Comparison of ENCODE assay signal across 20 cellular contexts in the genomic region with DNA sequence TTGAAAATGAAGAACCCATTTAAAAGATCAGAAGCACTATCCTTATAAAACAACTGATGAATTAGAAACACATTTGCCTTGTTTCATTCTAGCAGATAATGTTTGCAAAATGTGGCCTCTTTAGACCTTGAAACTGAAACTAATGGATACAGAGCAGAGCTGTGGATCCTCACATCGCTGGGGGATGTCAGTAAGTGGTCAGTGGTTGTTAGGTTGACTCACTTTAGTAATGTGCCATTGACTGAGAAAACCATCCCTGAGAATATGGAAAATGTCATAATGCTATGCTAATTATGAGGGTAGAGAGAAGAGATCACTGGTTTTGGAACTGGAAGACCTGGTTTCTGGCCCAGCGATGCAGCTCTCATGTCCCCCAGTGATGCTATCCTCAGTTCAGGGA.
DNase-seq lines count a peak whose midpoint lies in the region; ATAC-seq, FAIRE-seq and TF ChIP-seq lines count a peak whose summit lies in the region.
"Had no signal": no experiment of that assay in that cellular context is flagged by ENCODE, and none has a peak within 500 bp of the region (broad histone marks: within the 10 kb centered on the region; RNA-seq: fewer than 3 reads in every experiment).

No MANE protein-coding gene starts in this region.

- H3K9me3 Mint-ChIP-seq in activated T-cell treated with anti-CD3 and anti-CD28 coated beads, Interleukin-2, amount 50 U/mL, for 72 hours: no peaks in the 10 kb centered on the region
- H3K9me3 Mint-ChIP-seq in activated T-cell treated with anti-CD3 and anti-CD28 coated beads, Interleukin-2, amount 50 U/mL, for 24 hours: no peaks in the 10 kb centered on the region
- H3K9me3 Mint-ChIP-seq in activated CD8-positive, alpha-beta T cell treated with anti-CD3 and anti-CD28 coated beads, Interleukin-2, amount 10 ng/mL, durations not matched to agents 7 days and 5 days (ENCODE audit: insufficient read depth): no peaks in the 10 kb centered on the region
- H3K9me3 Mint-ChIP-seq: GM23338 had no signal

- intact Hi-C loops in adrenal gland (cut with DNase I): no loop called here

- ATAC-seq in activated T-cell treated with anti-CD3 and anti-CD28 coated beads, Interleukin-2, amount 50 U/mL, for 72 hours (replicated peaks in 1 of 2): peak; percentile 64 to 70
- ATAC-seq in activated CD8-positive, alpha-beta T cell treated with anti-CD3 and anti-CD28 coated beads, Interleukin-2, amount 10 ng/mL, durations not matched to agents 7 days and 5 days: peak; percentile 39
- ATAC-seq in stimulated activated naive CD8-positive, alpha-beta T cell treated with anti-CD3 and anti-CD28 coated beads, Interleukin-15, Interleukin-2, amounts not matched to agents 100 U/mL and 50 U/mL, for 24 hours: peak; percentile 92
- ATAC-seq: A549, GM23338 had no signal

- no peaks in the 10 kb centered on the region for H3K36me3 ChIP-seq in adrenal gland (replicated peaks in 1 of 2)
- peaks cover 7% of the 10 kb centered on the region for H3K36me3 ChIP-seq in brain microvascular endothelial cell (replicated peaks)
- H3K36me3 ChIP-seq: Peyer's patch had no signal

- CTCF ChIA-PET in activated CD8-positive, alpha-beta T cell treated with anti-CD3 and anti-CD28 coated beads, Interleukin-2, amount 10 ng/mL, durations not matched to agents 7 days and 5 days (lab: Charles Lee): no interaction called here

- in situ Hi-C loops in brain microvascular endothelial cell (cut with HindIII; ENCODE audit: low pct_ligation_motif_present, low sequenced_read_pairs): no loop called here

- H3K27me3 Mint-ChIP-seq in activated T-cell treated with anti-CD3 and anti-CD28 coated beads, Interleukin-2, amount 50 U/mL, for 72 hours (ENCODE audit: low read depth): no peaks in the 10 kb centered on the region
- H3K27me3 Mint-ChIP-seq in activated T-cell treated with anti-CD3 and anti-CD28 coated beads, Interleukin-2, amount 50 U/mL, for 24 hours: no peaks in the 10 kb centered on the region
- no peaks in the 10 kb centered on the region for H3K27me3 Mint-ChIP-seq in activated CD8-positive, alpha-beta T cell treated with anti-CD3 and anti-CD28 coated beads, Interleukin-2, amount 10 ng/mL, durations not matched to agents 7 days and 5 days (ENCODE audit: low read depth)

- H3K27ac ChIP-seq in adrenal gland: no peak overlapping the region
- no peak overlapping the region for H3K27ac ChIP-seq in brain microvascular endothelial cell
- H3K27ac ChIP-seq: A549, Peyer's patch had no signal

- no peaks in the 10 kb centered on the region for H3K36me3 Mint-ChIP-seq in activated T-cell treated with anti-CD3 and anti-CD28 coated beads, Interleukin-2, amount 50 U/mL, for 72 hours (ENCODE audit: insufficient read depth in 2 of 2)
- no peaks in the 10 kb centered on the region for H3K36me3 Mint-ChIP-seq in activated T-cell treated with anti-CD3 and anti-CD28 coated beads, Interleukin-2, amount 50 U/mL, for 24 hours (ENCODE audit: low read depth)
- H3K36me3 Mint-ChIP-seq in activated CD8-positive, alpha-beta T cell treated with anti-CD3 and anti-CD28 coated beads, Interleukin-2, amount 10 ng/mL, durations not matched to agents 7 days and 5 days (ENCODE audit: low read depth): no peaks in the 10 kb centered on the region
- H3K36me3 Mint-ChIP-seq: CD14-positive monocyte had no signal

- H3K27me3 ChIP-seq in adrenal gland (no peaks in the 10 kb centered on the region), brain microvascular endothelial cell (replicated peaks) (no peaks in the 10 kb centered on the region)
- H3K27me3 ChIP-seq: Peyer's patch had no signal

- TF ChIP-seq POLR2A in adrenal gland (IDR thresholded peaks at IDR 0.05): no peak

- DNase-seq in activated T-cell treated with anti-CD3 and anti-CD28 coated beads, Interleukin-2, amount 50 U/mL, for 72 hours: no peak
- DNase-seq in activated T-cell treated with anti-CD3 and anti-CD28 coated beads, Interleukin-2, amount 50 U/mL, for 24 hours: no peak
- no peak for DNase-seq in activated CD8-positive, alpha-beta T cell treated with anti-CD3 and anti-CD28 coated beads, Interleukin-2, amount 10 ng/mL, durations not matched to agents 7 days and 5 days
- DNase-seq in stimulated activated naive CD8-positive, alpha-beta T cell treated with anti-CD3 and anti-CD28 coated beads, Interleukin-15, Interleukin-2, amounts not matched to agents 100 U/mL and 50 U/mL, for 24 hours: no peak
- DNase-seq in adrenal gland: no peak
- DNase-seq in brain microvascular endothelial cell: no peak
- no peak for DNase-seq in NAMALWA (ENCODE audit: low spot score)
- DNase-seq: Caco-2, DMS53, Karpas-422, MM.1S, NCI-H1436, NCI-H2029 treated with DMSO at 0.1 percent for 48 hours, NCI-H510A, Peyer's patch, SHP77 had no signal

- no peak overlapping the region for H3K4me3 Mint-ChIP-seq in activated T-cell treated with anti-CD3 and anti-CD28 coated beads, Interleukin-2, amount 50 U/mL, for 72 hours
- no peak overlapping the region for H3K4me3 Mint-ChIP-seq in activated T-cell treated with anti-CD3 and anti-CD28 coated beads, Interleukin-2, amount 50 U/mL, for 24 hours
- H3K4me3 Mint-ChIP-seq in activated CD8-positive, alpha-beta T cell treated with anti-CD3 and anti-CD28 coated beads, Interleukin-2, amount 10 ng/mL, durations not matched to agents 7 days and 5 days: no peak overlapping the region
- H3K4me3 Mint-ChIP-seq: CD14-positive monocyte, GM23338 had no signal

- FAIRE-seq in islet of Langerhans (lab: Jason Lieb, UNC): peak; percentile 43
- FAIRE-seq: A549 had no signal

- 74 to 92% (median 90%) methylated on average over 2 of the region's 2 CpGs for WGBS in adrenal gland, 4 donors

- POLR2A ChIA-PET in activated CD8-positive, alpha-beta T cell treated with anti-CD3 and anti-CD28 coated beads, Interleukin-2, amount 10 ng/mL, durations not matched to agents 7 days and 5 days (lab: Charles Lee): no interaction called here

- H3K4me1 ChIP-seq in adrenal gland (replicated peaks in 1 of 2): no peaks in the 10 kb centered on the region

- no peaks in the 10 kb centered on the region for H3K9me3 ChIP-seq in adrenal gland (replicated peaks in 1 of 3)
- H3K9me3 ChIP-seq: A549, Caco-2, Peyer's patch had no signal

- no peak overlapping the region for H3K4me3 ChIP-seq in adrenal gland
- no peak overlapping the region for H3K4me3 ChIP-seq in brain microvascular endothelial cell (ENCODE audit: low read depth, low read length)
- H3K4me3 ChIP-seq: A549, GM23338, Peyer's patch had no signal

- no peak overlapping the region for H3K27ac Mint-ChIP-seq in activated T-cell treated with anti-CD3 and anti-CD28 coated beads, Interleukin-2, amount 50 U/mL, for 72 hours
- H3K27ac Mint-ChIP-seq in activated T-cell treated with anti-CD3 and anti-CD28 coated beads, Interleukin-2, amount 50 U/mL, for 24 hours: no peak overlapping the region
- no peak overlapping the region for H3K27ac Mint-ChIP-seq in activated CD8-positive, alpha-beta T cell treated with anti-CD3 and anti-CD28 coated beads, Interleukin-2, amount 10 ng/mL, durations not matched to agents 7 days and 5 days
- H3K27ac Mint-ChIP-seq: CD14-positive monocyte, GM23338 had no signal

- H3K4me1 Mint-ChIP-seq in activated T-cell treated with anti-CD3 and anti-CD28 coated beads, Interleukin-2, amount 50 U/mL, for 72 hours (ENCODE audit: low read depth): peaks cover 5% of the 10 kb centered on the region
- peaks cover 5% of the 10 kb centered on the region for H3K4me1 Mint-ChIP-seq in activated T-cell treated with anti-CD3 and anti-CD28 coated beads, Interleukin-2, amount 50 U/mL, for 24 hours (ENCODE audit: low read depth)
- peaks cover 2% of the 10 kb centered on the region for H3K4me1 Mint-ChIP-seq in activated CD8-positive, alpha-beta T cell treated with anti-CD3 and anti-CD28 coated beads, Interleukin-2, amount 10 ng/mL, durations not matched to agents 7 days and 5 days (ENCODE audit: low read depth)
- H3K4me1 Mint-ChIP-seq: CD14-positive monocyte, GM23338 had no signal

- TF ChIP-seq CTCF in adrenal gland (IDR thresholded peaks at IDR 0.05): no peak
- TF ChIP-seq CTCF in brain microvascular endothelial cell (IDR thresholded peaks at IDR 0.05; ENCODE audit: low read depth, low read length, missing control alignments): no peak

Comparison
In these comparisons a context has a peak if more than half of its experiments do, and no peak if none do; other contexts are left out.
1. ATAC-seq: peak in every context shown above with its lines; median percentile 92 in stimulated activated naive CD8-positive, alpha-beta T cell treated with anti-CD3 and anti-CD28 coated beads, Interleukin-15, Interleukin-2, amounts not matched to agents 100 U/mL and 50 U/mL, for 24 hours; 67 in activated T-cell treated with anti-CD3 and anti-CD28 coated beads, Interleukin-2, amount 50 U/mL, for 72 hours; 39 in activated CD8-positive, alpha-beta T cell treated with anti-CD3 and anti-CD28 coated beads, Interleukin-2, amount 10 ng/mL, durations not matched to agents 7 days and 5 days.